ENCODE assay signal across 8 cellular contexts in genomic region chr16:75147968-75148310, GRCh38. TPM values are rescaled to one million over a fixed set of nuclear protein-coding genes. Genes with fewer than 3 reads are reported as not detected.
DNase-seq lines count a peak whose midpoint lies in the region; ATAC-seq and TF ChIP-seq lines count a peak whose summit lies in the region.

No MANE protein-coding gene starts in this region.

- H3K4me1 ChIP-seq in naive thymus-derived CD4-positive, alpha-beta T cell (ENCODE audit: control insufficient read depth in 2 of 2, insufficient read depth in 2 of 2, low read length in 2 of 2) = peaks cover 0 to 6% of the 10 kb centered on the region in 2 donors

- H3K27me3 ChIP-seq in naive thymus-derived CD4-positive, alpha-beta T cell (ENCODE audit: control insufficient read depth in 2 of 2, insufficient read depth in 2 of 2, low read length in 2 of 2) = no peaks in the 10 kb centered on the region

- POLR2A ChIA-PET in AG04449 (lab: Yijun Ruan, JAX) = no interaction called here
- POLR2A ChIA-PET in naive thymus-derived CD4-positive, alpha-beta T cell (lab: Charles Lee) = no interaction called here

- peaks cover 1% of the 10 kb centered on the region for H3K27me3 Mint-ChIP-seq in IgD-negative memory B cell
- no peaks in the 10 kb centered on the region for H3K27me3 Mint-ChIP-seq in central memory CD8-positive, alpha-beta T cell
- no peaks in the 10 kb centered on the region for H3K27me3 Mint-ChIP-seq in naive thymus-derived CD4-positive, alpha-beta T cell

- H3K36me3 Mint-ChIP-seq in IgD-negative memory B cell = peaks cover 14% of the 10 kb centered on the region
- H3K36me3 Mint-ChIP-seq in central memory CD8-positive, alpha-beta T cell (ENCODE audit: insufficient read depth) = peaks cover 11% of the 10 kb centered on the region
- H3K36me3 Mint-ChIP-seq in naive thymus-derived CD4-positive, alpha-beta T cell = peaks cover 14 to 26% (median 25%) of the 10 kb centered on the region in 5 donors

- H3K4me3 Mint-ChIP-seq in IgD-negative memory B cell = peak overlapping the region; percentile 84 to 96 (median 94)
- peak overlapping the region; percentile 82 for H3K4me3 Mint-ChIP-seq in central memory CD8-positive, alpha-beta T cell
- peak overlapping the region; percentile 85 to 92 (median 89) for H3K4me3 Mint-ChIP-seq in naive thymus-derived CD4-positive, alpha-beta T cell

- H3K27ac Mint-ChIP-seq in IgD-negative memory B cell = peak overlapping the region; percentile 50 to 94 (median 93)
- no peak overlapping the region for H3K27ac Mint-ChIP-seq in central memory CD8-positive, alpha-beta T cell (ENCODE audit: low read depth)
- H3K27ac Mint-ChIP-seq in naive thymus-derived CD4-positive, alpha-beta T cell = peak overlapping the region in 8 of 9 donors; percentile 25 to 90 (median 81)

- intact Hi-C loops in naive thymus-derived CD4-positive, alpha-beta T cell (cut with micrococcal nuclease) = loop anchor here (1.0 to 10.0 kb wide), 19 partner anchors 37 to 541 kb away; partner anchors contain the start of genes ADAT1 (in 2 of the 2), CFDP1 (in 2 of the 2), GLG1 (in 2 of the 2) and TMEM231 (in 2 of the 2)

- no peak for ATAC-seq in central memory CD8-positive, alpha-beta T cell (replicated peaks; ENCODE audit: extremely low read depth, poor library complexity, severe bottlenecking)
- ATAC-seq in naive thymus-derived CD4-positive, alpha-beta T cell = no peak

- H3K9me3 Mint-ChIP-seq in IgD-negative memory B cell = peaks cover 7 to 19% (median 7%) of the 10 kb centered on the region in 3 donors
- peaks cover 19% of the 10 kb centered on the region for H3K9me3 Mint-ChIP-seq in central memory CD8-positive, alpha-beta T cell
- H3K9me3 Mint-ChIP-seq in naive thymus-derived CD4-positive, alpha-beta T cell = peaks cover 6 to 28% (median 17%) of the 10 kb centered on the region in 11 donors

- peaks cover 0 to 8% (median 0%) of the 10 kb centered on the region in 3 experiments for H3K9me3 ChIP-seq in naive thymus-derived CD4-positive, alpha-beta T cell (ENCODE audit: control insufficient read depth in 2 of 3, low read length in 3 of 3)

- peak overlapping the region; percentile 35 for H3K4me3 ChIP-seq in AG04449 (ENCODE audit: low read depth, low read length)
- H3K4me3 ChIP-seq in naive thymus-derived CD4-positive, alpha-beta T cell (ENCODE audit: low read length) = peak overlapping the region; percentile 98

- peaks cover 0 to 10% (median 0%) of the 10 kb centered on the region in 3 experiments for H3K36me3 ChIP-seq in naive thymus-derived CD4-positive, alpha-beta T cell (ENCODE audit: control insufficient read depth in 2 of 3, insufficient read depth in 3 of 3, low read length in 3 of 3)

- DNase-seq in AG04449 (ENCODE audit: low read depth, low spot score) (no peak), GM19240 (ENCODE audit: insufficient read length, low spot score) (no peak), SW 1271 (lab: John Stamatoyannopoulos, UW) (no peak), T1000 (lab: John Stamatoyannopoulos, UW) (no peak), NCI-H446 treated with DMSO at 0.1 percent for 48 hours (lab: John Stamatoyannopoulos, UW) (no peak)
- DNase-seq in central memory CD8-positive, alpha-beta T cell (ENCODE audit: low spot score in 2 of 2) = no peak
- no peak for DNase-seq in naive thymus-derived CD4-positive, alpha-beta T cell

- peaks cover 13 to 18% (median 13%) of the 10 kb centered on the region in 3 donors for H3K4me1 Mint-ChIP-seq in IgD-negative memory B cell
- H3K4me1 Mint-ChIP-seq in central memory CD8-positive, alpha-beta T cell = peaks cover 17% of the 10 kb centered on the region
- H3K4me1 Mint-ChIP-seq in naive thymus-derived CD4-positive, alpha-beta T cell = peaks cover 13 to 31% (median 27%) of the 10 kb centered on the region in 7 donors

- CTCF ChIA-PET in AG04449 (lab: Yijun Ruan, JAX) = no interaction called here
- CTCF ChIA-PET in naive thymus-derived CD4-positive, alpha-beta T cell (lab: Charles Lee) = no interaction called here

- no peak for TF ChIP-seq CTCF in AG04449 (IDR thresholded peaks at IDR 0.05; ENCODE audit: insufficient read depth, low read length, missing control alignments)

- peak overlapping the region; percentile 89 for H3K27ac ChIP-seq in naive thymus-derived CD4-positive, alpha-beta T cell (ENCODE audit: low read depth, low read length)

RNA-seq across cellular contexts. Expression of gene ZFP1, which starts 0.4 kb away (rescaled TPM):
- polyA plus RNA-seq in IgD-negative memory B cell = 12.9 TPM
- total RNA-seq in naive thymus-derived CD4-positive, alpha-beta T cell = 10 to 100 TPM in 3 of 5 experiments, 1 to 10 TPM in 2; 8.6 to 13.4 (median 10.1) TPM
- polyA plus RNA-seq in naive thymus-derived CD4-positive, alpha-beta T cell = 10 to 100 TPM; 20.5 to 22.5 TPM

RNA-seq across cellular contexts. Expression of gene LDHD, which starts 31.4 kb away (rescaled TPM):
- not detected for polyA plus RNA-seq in IgD-negative memory B cell
- total RNA-seq in naive thymus-derived CD4-positive, alpha-beta T cell = 1 to 10 TPM in 1 of 5 experiments, under 1 TPM in 4; 0.31 to 2.7 (median 0.40) TPM
- polyA plus RNA-seq in naive thymus-derived CD4-positive, alpha-beta T cell = under 1 TPM in 1 of 2 donors, not detected in 1; 0.51 TPM

RNA-seq across cellular contexts. Expression of gene CTRB2, which starts 59.0 kb away (rescaled TPM):
- polyA plus RNA-seq in IgD-negative memory B cell = not detected
- total RNA-seq in naive thymus-derived CD4-positive, alpha-beta T cell = not detected
- not detected for polyA plus RNA-seq in naive thymus-derived CD4-positive, alpha-beta T cell
